15 cellular contexts compared by ENCODE assay signal in genomic region chr18:46636040-46636630, GRCh38. TPM values are rescaled to one million over a fixed set of nuclear protein-coding genes. Genes with fewer than 3 reads are reported as not detected.
"Had no signal": no experiment of that assay in that cellular context is flagged by ENCODE, and none has a peak within 500 bp of the region (broad histone marks: within the 10 kb centered on the region; RNA-seq: fewer than 3 reads in every experiment).

No MANE protein-coding gene starts in this region.

- H3K27ac Mint-ChIP-seq: dendritic cell treated with granulocyte-macrophage colony-stimulating factor and Interleukin-4, amounts not matched to agents 40 ng/mL and 50 ng/mL, for 4 days; naive thymus-derived CD8-positive, alpha-beta T cell had no signal

- H3K27me3 Mint-ChIP-seq: dendritic cell treated with granulocyte-macrophage colony-stimulating factor and Interleukin-4, amounts not matched to agents 40 ng/mL and 50 ng/mL, for 4 days had no signal

- H3K9me3 Mint-ChIP-seq: dendritic cell treated with granulocyte-macrophage colony-stimulating factor and Interleukin-4, amounts not matched to agents 40 ng/mL and 50 ng/mL, for 4 days had no signal

- H3K4me1 ChIP-seq: esophagus squamous epithelium, tibial artery, upper lobe of right lung had no signal

- H3K4me3 Mint-ChIP-seq: dendritic cell treated with granulocyte-macrophage colony-stimulating factor and Interleukin-4, amounts not matched to agents 40 ng/mL and 50 ng/mL, for 4 days; naive thymus-derived CD8-positive, alpha-beta T cell had no signal

- H3K4me3 ChIP-seq: esophagus squamous epithelium, hepatocyte, ovary, tibial artery, upper lobe of right lung had no signal

- H3K27me3 ChIP-seq: esophagus squamous epithelium, hepatocyte, ovary, tibial artery, upper lobe of right lung had no signal

- DNase-seq: esophagus squamous epithelium; foreskin fibroblast; mammary epithelial cell; naive thymus-derived CD8-positive, alpha-beta T cell; ovary; right cardiac atrium; small intestine; stimulated activated CD4-positive, alpha-beta T cell treated with anti-CD3 and anti-CD28 coated beads, Interleukin-12 subunit alpha, Interleukin-12 subunit beta, amount 100 ng/mL, for 4 hours; stimulated activated naive CD4-positive, alpha-beta T cell treated with Interleukin-2 at 50 U/mL for 16 hours; tibial artery; upper lobe of right lung had no signal

- ATAC-seq: naive thymus-derived CD8-positive, alpha-beta T cell; right cardiac atrium; upper lobe of right lung had no signal

- H3K27ac ChIP-seq: esophagus squamous epithelium, hepatocyte, ovary, tibial artery, upper lobe of right lung had no signal

- H3K36me3 ChIP-seq: esophagus squamous epithelium, ovary, tibial artery, upper lobe of right lung had no signal

- H3K9me3 ChIP-seq: esophagus squamous epithelium, ovary, tibial artery had no signal

RNA-seq across cellular contexts. Expression of gene LOXHD1, which starts 20.9 kb away (rescaled TPM):
- total RNA-seq: epithelial cell of proximal tubule, hepatocyte, mammary epithelial cell had no signal
- polyA plus RNA-seq: hepatocyte; mammary epithelial cell; naive thymus-derived CD8-positive, alpha-beta T cell; neural cell had no signal
